8 cellular contexts compared by ENCODE assay signal in the genomic region with DNA sequence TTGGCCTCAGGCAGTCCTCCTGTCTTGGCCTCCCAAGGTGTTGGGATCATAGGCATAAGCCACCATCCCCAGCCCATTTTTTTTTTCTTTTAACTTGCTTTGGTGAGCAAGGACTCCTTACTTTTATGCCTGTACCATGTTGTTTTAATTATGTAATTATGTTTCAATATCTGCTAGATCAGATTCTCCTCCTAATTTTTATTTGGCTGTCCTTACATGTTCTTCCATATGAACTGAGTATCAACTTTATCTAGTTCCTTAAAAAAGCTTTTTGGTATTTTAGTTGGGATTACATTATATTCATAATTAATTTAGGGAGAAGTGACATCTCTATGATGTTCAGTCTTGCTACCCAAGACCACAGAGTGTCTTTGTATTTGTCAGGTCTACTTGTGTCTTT.
"Had no signal": no experiment of that assay in that cellular context is flagged by ENCODE, and none has a peak within 500 bp of the region (broad histone marks: within the 10 kb centered on the region; RNA-seq: fewer than 3 reads in every experiment).

No MANE protein-coding gene starts in this region.

- H3K4me3 ChIP-seq: GM12878 had no signal

- ATAC-seq: GM12878 had no signal

- FAIRE-seq: G401.6, GM12878, GM12891, GM12892, GM18507, GM19239 had no signal

- DNase-seq: GDM1, GF-D8 had no signal
